17 cellular contexts compared by ENCODE assay signal in the genomic region with DNA sequence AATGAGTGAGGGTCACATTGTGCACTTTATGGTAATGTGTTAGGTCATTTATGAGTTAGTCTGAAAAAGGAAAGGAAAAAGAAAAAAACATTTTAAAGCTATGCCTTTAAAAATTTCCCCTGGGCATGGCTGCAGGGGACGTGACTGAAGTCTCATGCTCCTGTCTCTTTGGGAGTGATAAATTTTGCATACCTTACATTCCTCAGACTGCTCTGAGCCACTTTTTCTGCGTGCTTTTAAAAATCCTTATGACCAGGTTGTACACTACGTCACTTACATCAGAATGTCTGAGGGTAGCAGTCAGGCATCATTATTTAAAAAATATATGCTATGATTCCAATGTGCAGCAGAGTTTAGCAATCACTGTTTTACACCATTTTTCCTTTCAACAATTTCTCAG.
DNase-seq lines count a peak whose midpoint lies in the region; ATAC-seq and TF ChIP-seq lines count a peak whose summit lies in the region.
"Had no signal": no experiment of that assay in that cellular context is flagged by ENCODE, and none has a peak within 500 bp of the region (broad histone marks: within the 10 kb centered on the region; RNA-seq: fewer than 3 reads in every experiment).

No MANE protein-coding gene starts in this region.

- H3K4me3 Mint-ChIP-seq in nephron progenitor cell = no peak overlapping the region
- no peak overlapping the region for H3K4me3 Mint-ChIP-seq in glutamatergic neuron (ENCODE audit: unreplicated experiment)
- H3K4me3 Mint-ChIP-seq: activated T-helper 1 cell treated with anti-CD3 and anti-CD28 coated beads, Interleukin-12 subunit alpha, Interleukin-12 subunit beta, Interleukin-2, Interleukin-4 antibody, amounts not matched to agents 30 ng/mL and 10 ng/mL and 1 ng/mL, durations not matched to agents 14 hours and 24 hours and 36 hours; stimulated activated effector memory CD8-positive, alpha-beta T cell treated with anti-CD3 and anti-CD28 coated beads, Interleukin-12 subunit alpha, Interleukin-12 subunit beta, amount 100 ng/mL, for 72 hours had no signal

- no peak overlapping the region for H3K27ac ChIP-seq in body of pancreas

- H3K36me3 Mint-ChIP-seq in nephron progenitor cell (ENCODE audit: low read depth) (peaks cover 6% of the 10 kb centered on the region), glutamatergic neuron (ENCODE audit: unreplicated experiment) (no peaks in the 10 kb centered on the region)
- H3K36me3 Mint-ChIP-seq: stimulated activated effector memory CD8-positive, alpha-beta T cell treated with anti-CD3 and anti-CD28 coated beads, Interleukin-12 subunit alpha, Interleukin-12 subunit beta, amount 100 ng/mL, for 72 hours had no signal

- H3K27me3 ChIP-seq in body of pancreas = peaks cover 0 to 3% of the 10 kb centered on the region in 2 donors

- no peaks in the 10 kb centered on the region for H3K9me3 ChIP-seq in body of pancreas

- H3K4me1 Mint-ChIP-seq in nephron progenitor cell (peaks cover 36% of the 10 kb centered on the region), glutamatergic neuron (ENCODE audit: low read depth, unreplicated experiment) (peaks cover 16% of the 10 kb centered on the region)
- H3K4me1 Mint-ChIP-seq: stimulated activated effector memory CD8-positive, alpha-beta T cell treated with anti-CD3 and anti-CD28 coated beads, Interleukin-12 subunit alpha, Interleukin-12 subunit beta, amount 100 ng/mL, for 72 hours had no signal

- TF ChIP-seq POLR2A in body of pancreas (IDR thresholded peaks at IDR 0.05) = no peak

- no peak overlapping the region for H3K4me3 ChIP-seq in body of pancreas

- intact Hi-C loops in body of pancreas (cut with DNase I) = no loop called here

- ATAC-seq in body of pancreas (peak; percentile 50), HG03108 (IDR thresholded peaks at IDR 0.05; ENCODE audit: unreplicated experiment) (no peak), HG03469 (IDR thresholded peaks at IDR 0.05; ENCODE audit: unreplicated experiment) (no peak)
- ATAC-seq: left cardiac atrium; stimulated activated effector memory CD8-positive, alpha-beta T cell treated with anti-CD3 and anti-CD28 coated beads, Interleukin-12 subunit alpha, Interleukin-12 subunit beta, amount 100 ng/mL, for 72 hours had no signal

- H3K9me3 Mint-ChIP-seq in nephron progenitor cell (peaks cover 3% of the 10 kb centered on the region), glutamatergic neuron (ENCODE audit: unreplicated experiment) (no peaks in the 10 kb centered on the region)
- H3K9me3 Mint-ChIP-seq: activated T-helper 1 cell treated with anti-CD3 and anti-CD28 coated beads, Interleukin-12 subunit alpha, Interleukin-12 subunit beta, Interleukin-2, Interleukin-4 antibody, amounts not matched to agents 30 ng/mL and 10 ng/mL and 1 ng/mL, durations not matched to agents 14 hours and 24 hours and 36 hours; stimulated activated effector memory CD8-positive, alpha-beta T cell treated with anti-CD3 and anti-CD28 coated beads, Interleukin-12 subunit alpha, Interleukin-12 subunit beta, amount 100 ng/mL, for 72 hours had no signal

- H3K27ac Mint-ChIP-seq in nephron progenitor cell (peak overlapping the region; percentile 53), glutamatergic neuron (ENCODE audit: unreplicated experiment) (no peak overlapping the region)
- H3K27ac Mint-ChIP-seq: activated T-helper 1 cell treated with anti-CD3 and anti-CD28 coated beads, Interleukin-12 subunit alpha, Interleukin-12 subunit beta, Interleukin-2, Interleukin-4 antibody, amounts not matched to agents 30 ng/mL and 10 ng/mL and 1 ng/mL, durations not matched to agents 14 hours and 24 hours and 36 hours; stimulated activated effector memory CD8-positive, alpha-beta T cell treated with anti-CD3 and anti-CD28 coated beads, Interleukin-12 subunit alpha, Interleukin-12 subunit beta, amount 100 ng/mL, for 72 hours had no signal

- 56 to 57% methylated on average over 3 of the region's 3 CpGs for WGBS in body of pancreas, 2 donors

- H3K36me3 ChIP-seq in body of pancreas (replicated peaks in 1 of 2; ENCODE audit: insufficient read depth in 1 of 2, low read depth in 2 of 2) = no peaks in the 10 kb centered on the region

- H3K27me3 Mint-ChIP-seq in nephron progenitor cell (ENCODE audit: low read depth, poor library complexity) (no peaks in the 10 kb centered on the region), glutamatergic neuron (ENCODE audit: unreplicated experiment) (no peaks in the 10 kb centered on the region)

- H3K4me1 ChIP-seq in body of pancreas = peaks cover 9% of the 10 kb centered on the region

- TF ChIP-seq CTCF in body of pancreas (IDR thresholded peaks at IDR 0.05) (no peak), nephron progenitor cell (IDR thresholded peaks at IDR 0.05) (no peak), glutamatergic neuron (IDR thresholded peaks at IDR 0.05; ENCODE audit: partially characterized antibody, unreplicated experiment) (no peak)

- DNase-seq in EL (peak; percentile 95), NCI-H226 (peak; percentile 93), body of pancreas (no peak), nephron progenitor cell (no peak), glutamatergic neuron (no peak), hippocampal formation (lab: John Stamatoyannopoulos, UW) (no peak)
- DNase-seq: activated CD4-positive, alpha-beta T cell treated with anti-CD3 and anti-CD28 coated beads, Interleukin-2, amount 50 U/mL, for 4 hours; C1 segment of cervical spinal cord; DMS79; foreskin melanocyte; left cardiac atrium; NCI-H526; stimulated activated CD4-positive, alpha-beta T cell treated with anti-CD3 and anti-CD28 coated beads, Interleukin-4, amount 100 ng/mL, for 24 hours had no signal

Comparison
In these comparisons a context has a peak if more than half of its experiments do, and no peak if none do; other contexts are left out.
1. DNase-seq: peak in EL (single experiment) and NCI-H226 (single experiment); none in body of pancreas (0 of 4), nephron progenitor cell (single experiment), glutamatergic neuron (single experiment) and hippocampal formation (0 of 2).